8 cellular contexts compared by ENCODE assay signal in the genomic region with DNA sequence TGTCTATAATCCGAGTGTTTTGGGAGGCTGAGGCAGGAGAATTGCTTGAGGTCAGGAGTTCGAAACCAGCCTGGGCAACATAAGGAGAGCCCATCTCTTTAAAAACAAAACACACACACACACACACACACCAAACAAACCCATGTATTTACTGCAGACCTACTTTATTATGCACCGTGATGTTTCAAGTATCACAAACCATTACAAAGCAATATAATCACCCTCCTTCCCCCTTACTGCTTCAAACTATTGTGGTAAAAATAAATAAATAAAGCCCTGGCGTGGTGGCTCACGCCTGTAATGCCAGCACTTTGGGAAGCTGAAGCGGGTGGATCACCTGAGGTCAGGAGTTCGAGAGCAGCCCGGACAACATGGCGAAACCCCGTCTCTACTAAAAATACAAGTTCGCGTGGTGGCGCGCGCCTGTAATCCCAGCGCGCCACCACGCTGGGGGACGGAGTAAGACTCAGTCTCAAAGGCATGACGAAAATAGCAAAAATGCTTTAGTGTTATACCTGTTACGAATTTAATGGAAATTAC. TPM values are rescaled to one million over a fixed set of nuclear protein-coding genes. Genes with fewer than 3 reads are reported as not detected.
DNase-seq lines count a peak whose midpoint lies in the region; ATAC-seq, FAIRE-seq and TF ChIP-seq lines count a peak whose summit lies in the region.

No MANE protein-coding gene starts in this region.

- no peaks in the 10 kb centered on the region for H3K9me1 ChIP-seq in endothelial cell of umbilical vein (replicated peaks; ENCODE audit: control insufficient read depth, extremely low read depth, insufficient read depth, low read length)

- no peak for TF ChIP-seq EP300 in ovary (IDR thresholded peaks at IDR 0.05)

- H3K4me1 ChIP-seq in DOHH2 (ENCODE audit: control insufficient read depth, low read length), result peaks cover 57% of the 10 kb centered on the region
- peaks cover 5% of the 10 kb centered on the region for H3K4me1 ChIP-seq in NT2/D1 (ENCODE audit: insufficient read depth, insufficient read length)
- peaks cover 25% of the 10 kb centered on the region for H3K4me1 ChIP-seq in endothelial cell of umbilical vein (ENCODE audit: control insufficient read depth, extremely low read depth, insufficient read depth, low read length)
- peaks cover 6% of the 10 kb centered on the region for H3K4me1 ChIP-seq in ovary (ENCODE audit: insufficient read depth)

- H3K4me3 ChIP-seq in DOHH2 (ENCODE audit: low read length), result peak overlapping the region; percentile 94
- H3K4me3 ChIP-seq in NT2/D1 (ENCODE audit: insufficient read length, low read depth), result peak overlapping the region; percentile 85
- H3K4me3 ChIP-seq in endothelial cell of umbilical vein (replicated peaks in 1 of 3; ENCODE audit: insufficient read depth in 1 of 3, low read depth in 1 of 3, low read length in 3 of 3), result peak overlapping the region; percentile 65 to 90 (median 76)
- peak overlapping the region; percentile 72 for H3K4me3 ChIP-seq in ovary

- no peak for DNase-seq in NT2/D1 (ENCODE audit: low read depth, low spot score)
- DNase-seq in endothelial cell of umbilical vein (ENCODE audit: low read depth, low spot score), result no peak
- no peak for DNase-seq in ovary
- DNase-seq in left lobe of liver (ENCODE audit: low spot score), result no peak
- DNase-seq in GF-D8 (lab: John Stamatoyannopoulos, UW), result no peak

- H3K79me2 ChIP-seq in DOHH2 (ENCODE audit: control insufficient read depth, low read length) (peaks cover 63% of the 10 kb centered on the region), endothelial cell of umbilical vein (ENCODE audit: control insufficient read depth, insufficient read depth, low read length) (peaks cover 19% of the 10 kb centered on the region)

- no peaks in the 10 kb centered on the region for H3K9me2 ChIP-seq in DOHH2 (replicated peaks; ENCODE audit: control insufficient read depth, low read length)

- intact Hi-C loops in endothelial cell of umbilical vein (cut with micrococcal nuclease), result no loop called here
- intact Hi-C loops in ovary (cut with DNase I), result no loop called here

- H3K27me3 ChIP-seq in DOHH2 (ENCODE audit: control insufficient read depth, low read length) (no peaks in the 10 kb centered on the region), NT2/D1 (ENCODE audit: insufficient read depth, insufficient read length) (no peaks in the 10 kb centered on the region), endothelial cell of umbilical vein (ENCODE audit: control insufficient read depth in 2 of 2, insufficient read depth in 2 of 2, low read length in 2 of 2) (no peaks in the 10 kb centered on the region), ovary (no peaks in the 10 kb centered on the region)

- H2AFZ ChIP-seq in endothelial cell of umbilical vein (ENCODE audit: low read depth, low read length), result no peak overlapping the region

- FAIRE-seq in endothelial cell of umbilical vein (lab: Jason Lieb, UNC), result peak; percentile 33

- CTCF ChIA-PET in endothelial cell of umbilical vein (lab: Charles Lee), result interaction anchor here (1.3 to 4.0 kb wide), 3 partner anchors 17 to 38 kb away, joined by 5 to 27 read pairs (median 13); no protein-coding TSS in a partner anchor

- H3K9ac ChIP-seq in NT2/D1 (ENCODE audit: insufficient read length, low read depth), result peak overlapping the region; percentile 96
- no peak overlapping the region for H3K9ac ChIP-seq in endothelial cell of umbilical vein (replicated peaks; ENCODE audit: extremely low read depth, insufficient read depth, low read length)

- H3K9me3 ChIP-seq in DOHH2 (ENCODE audit: control insufficient read depth, insufficient read depth, low read length) (no peaks in the 10 kb centered on the region), NT2/D1 (ENCODE audit: insufficient read depth, low read length) (no peaks in the 10 kb centered on the region), endothelial cell of umbilical vein (replicated peaks; ENCODE audit: control insufficient read depth, insufficient read depth, low read length) (no peaks in the 10 kb centered on the region), ovary (no peaks in the 10 kb centered on the region)

- H3K36me3 ChIP-seq in DOHH2 (ENCODE audit: control insufficient read depth, low read length), result peaks cover 37% of the 10 kb centered on the region
- no peaks in the 10 kb centered on the region for H3K36me3 ChIP-seq in NT2/D1 (ENCODE audit: insufficient read depth, insufficient read length, low read length)
- H3K36me3 ChIP-seq in endothelial cell of umbilical vein (ENCODE audit: control insufficient read depth in 2 of 2, extremely low read depth in 1 of 2, insufficient read depth in 2 of 2, low read length in 2 of 2), result no peaks in the 10 kb centered on the region
- no peaks in the 10 kb centered on the region for H3K36me3 ChIP-seq in ovary

- H4K20me1 ChIP-seq in DOHH2 (ENCODE audit: control insufficient read depth, insufficient read depth, low read depth, low read length) (no peaks in the 10 kb centered on the region), endothelial cell of umbilical vein (replicated peaks; ENCODE audit: control insufficient read depth, extremely low read depth, insufficient read depth, low read length) (no peaks in the 10 kb centered on the region)

- WGBS in ovary, 3 donors, result 46 to 60% (median 54%) methylated on average over 21 of the region's 21 CpGs

- H3K4me2 ChIP-seq in DOHH2 (ENCODE audit: low read length), result peak overlapping the region; percentile 80
- peak overlapping the region; percentile 63 for H3K4me2 ChIP-seq in endothelial cell of umbilical vein (ENCODE audit: insufficient read depth, low read length)

- H3K27ac ChIP-seq in DOHH2 (ENCODE audit: low read depth, low read length) (peak overlapping the region; percentile 97), endothelial cell of umbilical vein (ENCODE audit: insufficient read depth, low read depth, low read length) (no peak overlapping the region), ovary (no peak overlapping the region)

- POLR2A ChIA-PET in endothelial cell of umbilical vein (lab: Charles Lee), result no interaction called here

- H3F3A ChIP-seq in DOHH2 (ENCODE audit: control insufficient read depth, insufficient read depth), result peaks cover 34% of the 10 kb centered on the region

- ATAC-seq in GM18517 (IDR thresholded peaks at IDR 0.05; ENCODE audit: unreplicated experiment) (no peak), left lobe of liver (no peak), HG03139 (IDR thresholded peaks at IDR 0.05; ENCODE audit: unreplicated experiment) (no peak)

- no peak for TF ChIP-seq POLR2A in endothelial cell of umbilical vein (IDR thresholded peaks at IDR 0.05; ENCODE audit: low read depth, low read length)
- no peak for TF ChIP-seq POLR2A in ovary (IDR thresholded peaks at IDR 0.05)

- BruUV-seq in endothelial cell of umbilical vein (replicated peaks; lab: Mats Ljungman, UMichigan), result no TSS peak

- peak; percentile 32 for TF ChIP-seq CTCF in DOHH2 (IDR thresholded peaks at IDR 0.05; ENCODE audit: low read depth, low read length, poor library complexity, severe bottlenecking)
- TF ChIP-seq CTCF in endothelial cell of umbilical vein (IDR thresholded peaks at IDR 0.05; ENCODE audit: extremely low read depth in 1 of 2, insufficient read depth in 1 of 2, low read depth in 1 of 2, low read length in 2 of 2), result no peak
- no peak for TF ChIP-seq CTCF in ovary (IDR thresholded peaks at IDR 0.05)

- dilution Hi-C loops in endothelial cell of umbilical vein (cut with MboI; ENCODE audit: extremely low pct_ligation_motif_present, low sequenced_read_pairs), result no loop called here

TF ChIP-seq in endothelial cell of umbilical vein, 7 proteins besides CTCF, POLR2A, EP300 and RAD21 (continues in another document):
- TF ChIP-seq EZH2 (IDR thresholded peaks at IDR 0.05; ENCODE audit: borderline replicate concordance, low read depth, low read length, severe bottlenecking), result no peak
- TF ChIP-seq POLR2AphosphoS5 (IDR thresholded peaks at IDR 0.05; ENCODE audit: insufficient read depth, low read depth, low read length), result no peak

RNA-seq across cellular contexts. Expression of a gene that starts 1.5 kb away (rescaled TPM):
- total RNA-seq in endothelial cell of umbilical vein, result 17.1 and 19.1 TPM in 2 replicates
- 13.5 and 15.9 TPM in 2 replicates for polyA plus RNA-seq in endothelial cell of umbilical vein
- 13.8 and 14.2 TPM in 2 replicates for polyA plus RNA-seq in endothelial cell of umbilical vein (2011; cell fraction: cytosol; rRNA removed)
- 10.5 and 10.7 TPM in 2 replicates for polyA plus RNA-seq in endothelial cell of umbilical vein (2011; cell fraction: nucleus; rRNA removed)
- 12.0 and 13.0 TPM in 2 replicates for polyA plus RNA-seq in endothelial cell of umbilical vein (2012)
- 7.9 and 10.1 TPM in 2 replicates for polyA minus RNA-seq in endothelial cell of umbilical vein
- polyA minus RNA-seq in endothelial cell of umbilical vein (2011; cell fraction: cytosol; rRNA and poly(A)+ RNA removed), result 9.5 TPM
- 5.4 and 5.9 TPM in 2 replicates for polyA minus RNA-seq in endothelial cell of umbilical vein (2011; cell fraction: nucleus; rRNA and poly(A)+ RNA removed)
- total RNA-seq in ovary, result 10 to 100 TPM; 15.2 to 18.7 (median 16.7) TPM
- polyA plus RNA-seq in ovary, result 10 to 100 TPM; 14.1 to 15.4 TPM
- 6.6 TPM for total RNA-seq in left lobe of liver

RNA-seq across cellular contexts. Expression of a gene that starts 22.0 kb away (rescaled TPM):
- total RNA-seq in endothelial cell of umbilical vein (0.40 and 0.48 TPM in 2 replicates), ovary (1 to 10 TPM in 5 of 7 donors, under 1 TPM in 2; 0.80 to 6.8 (median 4.2) TPM), left lobe of liver (not detected)
- polyA plus RNA-seq in endothelial cell of umbilical vein (0.32 and 0.46 TPM in 2 replicates), ovary (1 to 10 TPM; 2.0 to 2.8 TPM)
- 0.49 and 0.59 TPM in 2 replicates for polyA plus RNA-seq in endothelial cell of umbilical vein (2011; cell fraction: cytosol; rRNA removed)
- polyA plus RNA-seq in endothelial cell of umbilical vein (2011; cell fraction: nucleus; rRNA removed), result 0.63 and 0.75 TPM in 2 replicates
- polyA plus RNA-seq in endothelial cell of umbilical vein (2012), result 0.11 TPM in 1 of 2 replicates, not detected in the other
- polyA minus RNA-seq in endothelial cell of umbilical vein, result 0.34 and 0.80 TPM in 2 replicates
- not detected for polyA minus RNA-seq in endothelial cell of umbilical vein (2011; cell fraction: cytosol; rRNA and poly(A)+ RNA removed)
- 0.58 and 0.72 TPM in 2 replicates for polyA minus RNA-seq in endothelial cell of umbilical vein (2011; cell fraction: nucleus; rRNA and poly(A)+ RNA removed)

RNA-seq across cellular contexts. Expression of a gene that starts 37.4 kb away (rescaled TPM):
- total RNA-seq in endothelial cell of umbilical vein, result 6.8 and 7.1 TPM in 2 replicates
- polyA plus RNA-seq in endothelial cell of umbilical vein, result 5.6 and 5.8 TPM in 2 replicates
- 5.2 and 5.3 TPM in 2 replicates for polyA plus RNA-seq in endothelial cell of umbilical vein (2011; cell fraction: cytosol; rRNA removed)
- 7.9 and 8.5 TPM in 2 replicates for polyA plus RNA-seq in endothelial cell of umbilical vein (2011; cell fraction: nucleus; rRNA removed)
- 2.2 and 3.7 TPM in 2 replicates for polyA plus RNA-seq in endothelial cell of umbilical vein (2012)
- polyA minus RNA-seq in endothelial cell of umbilical vein, result 15.8 and 17.3 TPM in 2 replicates
- polyA minus RNA-seq in endothelial cell of umbilical vein (2011; cell fraction: cytosol; rRNA and poly(A)+ RNA removed), result 7.7 TPM
- polyA minus RNA-seq in endothelial cell of umbilical vein (2011; cell fraction: nucleus; rRNA and poly(A)+ RNA removed), result 7.2 and 11.2 TPM in 2 replicates
- total RNA-seq in ovary, result 10 to 100 TPM; 13.3 to 27.1 (median 25.4) TPM
- 10 to 100 TPM; 10.5 to 24.9 TPM for polyA plus RNA-seq in ovary
- total RNA-seq in left lobe of liver, result 5.4 TPM
